ENCODE assay signal across 31 cellular contexts in the genomic region with DNA sequence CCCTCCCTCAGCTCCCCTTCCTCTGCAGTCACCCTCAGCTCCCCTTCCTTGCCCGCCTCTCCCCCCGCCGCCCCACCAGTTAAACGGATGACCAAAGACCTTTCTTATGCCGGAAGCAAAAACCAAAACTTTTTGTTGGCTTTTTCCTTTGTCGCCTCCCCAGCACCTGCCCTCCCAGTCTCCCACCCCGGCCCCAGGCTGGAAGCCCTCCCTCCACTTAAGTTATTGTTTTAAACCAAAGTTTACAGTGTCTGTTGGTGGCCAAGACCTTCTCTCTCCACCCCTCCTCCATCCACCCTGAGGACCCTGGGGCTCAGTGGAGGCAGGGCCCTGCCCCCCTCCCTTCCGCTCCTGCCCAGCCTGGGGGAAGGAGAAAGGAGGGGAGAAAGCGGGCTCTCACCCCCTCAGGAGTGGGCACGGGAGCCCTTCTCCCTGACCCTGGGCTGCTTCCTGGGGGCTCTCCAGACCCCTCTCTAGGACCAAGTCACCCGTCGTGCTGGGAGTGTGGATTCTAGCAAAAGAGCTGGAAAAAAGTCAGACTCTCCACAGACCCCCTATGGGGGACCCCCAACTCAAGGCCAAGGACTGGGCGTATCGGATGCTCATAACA. TPM values are rescaled to one million over a fixed set of nuclear protein-coding genes. Genes with fewer than 3 reads are reported as not detected.
DNase-seq lines count a peak whose midpoint lies in the region; ATAC-seq, FAIRE-seq and TF ChIP-seq lines count a peak whose summit lies in the region.
"Had no signal": no experiment of that assay in that cellular context is flagged by ENCODE, and none has a peak within 500 bp of the region (broad histone marks: within the 10 kb centered on the region; RNA-seq: fewer than 3 reads in every experiment).

No MANE protein-coding gene starts in this region.

- peak overlapping the region in 10 of 11 experiments; percentile 21 to 72 (median 52); a peak in 14 of 22 replicates for H3K9ac ChIP-seq in BLaER1 treated with 17β-estradiol and CSF1 and Interleukin-3, amounts not matched to agents 10 nM and 100 nM
- H3K9ac ChIP-seq in IMR-90 (ENCODE audit: low read depth, low read length) = no peak overlapping the region
- no peak overlapping the region for H3K9ac ChIP-seq in K562 (ENCODE audit: insufficient read depth in 1 of 2, low read depth in 2 of 2, low read length in 2 of 2)
- no peak overlapping the region for H3K9ac ChIP-seq in neuronal stem cell (ENCODE audit: low read depth, low read length, poor library complexity)
- H3K9ac ChIP-seq: GM23248, KMS-11 had no signal

- H3K27ac Mint-ChIP-seq in activated CD4-positive, alpha-beta T cell treated with anti-CD3 and anti-CD28 coated beads for 36 hours = no peak overlapping the region
- no peak overlapping the region for H3K27ac Mint-ChIP-seq in CD8-positive, alpha-beta memory T cell
- H3K27ac Mint-ChIP-seq: activated CD8-positive, alpha-beta T cell treated with anti-CD3 and anti-CD28 coated beads for 36 hours; activated T-helper 1 cell treated with anti-CD3 and anti-CD28 coated beads, Interleukin-12 subunit alpha, Interleukin-12 subunit beta, Interleukin-2, Interleukin-4 antibody, amounts not matched to agents 30 ng/mL and 10 ng/mL and 1 ng/mL, durations not matched to agents 14 hours and 24 hours and 36 hours had no signal

- no peak overlapping the region for H4K91ac ChIP-seq in IMR-90 (ENCODE audit: insufficient read depth, low read depth, low read length)
- no peak overlapping the region for H4K91ac ChIP-seq in neuronal stem cell (ENCODE audit: low read depth, low read length, poor library complexity)

- TF ChIP-seq EP300 in K562 (IDR thresholded peaks at IDR 0.05; ENCODE audit: low read length) = no peak

- CTCF ChIA-PET in IMR-90 (lab: Yijun Ruan, JAX) (interaction anchor here (0.9 kb wide), 1 partner anchor 83 kb away, joined by 3 read pairs; no protein-coding TSS in a partner anchor), K562 (lab: Yijun Ruan, JAX; ENCODE audit: low intra/inter-chr PET ratio) (interaction anchor here (0.6 to 2.1 kb wide), 2 partner anchors 174 to 231 kb away, joined by 3 to 7 read pairs; no protein-coding TSS in a partner anchor)
- CTCF ChIA-PET in activated CD4-positive, alpha-beta T cell treated with anti-CD3 and anti-CD28 coated beads for 36 hours (lab: Charles Lee) = interaction anchor here (4.4 kb wide), 1 partner anchor 84 kb away, joined by 48 read pairs; no protein-coding TSS in a partner anchor
- CTCF ChIA-PET in CD8-positive, alpha-beta memory T cell (lab: Charles Lee) = no interaction called here

- no peaks in the 10 kb centered on the region for H3K27me3 ChIP-seq in BLaER1 treated with 17β-estradiol and CSF1 and Interleukin-3, amounts not matched to agents 10 nM and 100 nM
- no peaks in the 10 kb centered on the region for H3K27me3 ChIP-seq in IMR-90 (ENCODE audit: control insufficient read depth, insufficient read depth, low read length)
- H3K27me3 ChIP-seq in K562 (ENCODE audit: control insufficient read depth in 2 of 2, insufficient read depth in 2 of 2, low read length in 2 of 2) = peaks cover 5 to 12% of the 10 kb centered on the region in 2 experiments; a peak in 3 of 5 replicates
- H3K27me3 ChIP-seq in neuronal stem cell (ENCODE audit: control insufficient read depth in 3 of 3, insufficient read depth in 3 of 3, low read depth in 1 of 3, low read length in 3 of 3) = no peaks in the 10 kb centered on the region
- peaks cover 9% of the 10 kb centered on the region for H3K27me3 ChIP-seq in CD8-positive, alpha-beta memory T cell (ENCODE audit: insufficient read depth, low read length, poor library complexity, severe bottlenecking)
- H3K27me3 ChIP-seq: BE2C, body of pancreas, dorsolateral prefrontal cortex, esophagus squamous epithelium, foreskin keratinocyte, ovary, tibial nerve had no signal

- H3K4me1 ChIP-seq in BLaER1 treated with 17β-estradiol and CSF1 and Interleukin-3, amounts not matched to agents 10 nM and 100 nM = peaks cover 23 to 58% (median 51%) of the 10 kb centered on the region in 10 experiments
- H3K4me1 ChIP-seq in IMR-90 (ENCODE audit: control insufficient read depth, insufficient read depth, low read length) (no peaks in the 10 kb centered on the region), K562 (replicated peaks in 1 of 2; ENCODE audit: control insufficient read depth in 2 of 2, insufficient read depth in 2 of 2, low read length in 2 of 2) (peaks cover 0 to 13% of the 10 kb centered on the region in 2 experiments; a peak in 3 of 5 replicates), neuronal stem cell (ENCODE audit: control insufficient read depth in 2 of 2, insufficient read depth in 1 of 2, low read depth in 1 of 2, low read length in 2 of 2) (peaks cover 5 to 13% of the 10 kb centered on the region in 2 donors)
- peaks cover 8% of the 10 kb centered on the region for H3K4me1 ChIP-seq in CD8-positive, alpha-beta memory T cell (ENCODE audit: insufficient read depth, low read length)
- H3K4me1 ChIP-seq: BE2C, foreskin keratinocyte had no signal

- peaks cover 5% of the 10 kb centered on the region for H3K36me3 Mint-ChIP-seq in activated CD4-positive, alpha-beta T cell treated with anti-CD3 and anti-CD28 coated beads for 36 hours (ENCODE audit: low read depth)
- peaks cover 0 to 18% (median 0%) of the 10 kb centered on the region in 3 donors for H3K36me3 Mint-ChIP-seq in CD8-positive, alpha-beta memory T cell

- H3K4ac ChIP-seq in IMR-90 (ENCODE audit: low read depth, low read length) (no peak overlapping the region), neuronal stem cell (ENCODE audit: low read length) (no peak overlapping the region)

- no peaks in the 10 kb centered on the region for H3K79me1 ChIP-seq in IMR-90 (ENCODE audit: low read depth in 1 of 2, low read length in 2 of 2)
- no peaks in the 10 kb centered on the region for H3K79me1 ChIP-seq in neuronal stem cell (ENCODE audit: low read depth, low read length)

- TSS peak; percentile 83 for BruUV-seq in IMR-90 (replicated peaks; lab: Mats Ljungman, UMichigan)
- BruUV-seq in K562 (replicated peaks; lab: Mats Ljungman, UMichigan) = TSS peak; percentile 41

- H2BK5ac ChIP-seq in IMR-90 (ENCODE audit: low read depth, low read length, poor library complexity, severe bottlenecking) = no peak overlapping the region
- no peak overlapping the region for H2BK5ac ChIP-seq in neuronal stem cell (ENCODE audit: low read length)

- intact Hi-C loops in IMR-90 (cut with micrococcal nuclease) (no loop called here), K562 (cut with micrococcal nuclease) (loop anchor here (5.0 kb wide), 1 partner anchor 177 kb away; the partner anchor contains the start of gene FRS3)
- intact Hi-C loops in activated CD4-positive, alpha-beta T cell treated with anti-CD3 and anti-CD28 coated beads for 36 hours (cut with DNase I, micrococcal nuclease) = loop anchor here in 1 of 2 experiments (5.0 kb wide), 1 partner anchor 177 kb away; the partner anchor contains the start of gene FRS3

- no peaks in the 10 kb centered on the region for H3K9me3 Mint-ChIP-seq in activated CD4-positive, alpha-beta T cell treated with anti-CD3 and anti-CD28 coated beads for 36 hours (ENCODE audit: low read depth)
- no peaks in the 10 kb centered on the region for H3K9me3 Mint-ChIP-seq in CD8-positive, alpha-beta memory T cell
- H3K9me3 Mint-ChIP-seq: activated CD8-positive, alpha-beta T cell treated with anti-CD3 and anti-CD28 coated beads for 36 hours; activated naive CD4-positive, alpha-beta T cell treated with anti-CD3 and anti-CD28 coated beads for 36 hours; activated T-helper 1 cell treated with anti-CD3 and anti-CD28 coated beads, Interleukin-12 subunit alpha, Interleukin-12 subunit beta, Interleukin-2, Interleukin-4 antibody, amounts not matched to agents 30 ng/mL and 10 ng/mL and 1 ng/mL, durations not matched to agents 14 hours and 24 hours and 36 hours; nephron progenitor cell had no signal

- H2AK5ac ChIP-seq in IMR-90 (ENCODE audit: low read depth, low read length) (no peak overlapping the region), neuronal stem cell (ENCODE audit: low read depth, low read length) (no peak overlapping the region)

- POLR2A ChIA-PET in IMR-90 (lab: Charles Lee; ENCODE audit: unreplicated experiment) (no interaction called here), K562 (lab: Yijun Ruan, JAX) (interaction anchor here (0.6 kb wide), 3 partner anchors 8 to 84 kb away, joined by 3 read pairs; no protein-coding TSS in a partner anchor)
- POLR2A ChIA-PET in activated CD4-positive, alpha-beta T cell treated with anti-CD3 and anti-CD28 coated beads for 36 hours (lab: Charles Lee) = no interaction called here
- POLR2A ChIA-PET in CD8-positive, alpha-beta memory T cell (lab: Charles Lee) = no interaction called here

- H3K27ac ChIP-seq in BLaER1 treated with 17β-estradiol and CSF1 and Interleukin-3, amounts not matched to agents 10 nM and 100 nM = peak overlapping the region in 7 of 11 experiments; percentile 22 to 57 (median 42); a peak in 10 of 22 replicates
- H3K27ac ChIP-seq in IMR-90 (ENCODE audit: insufficient read depth, low read length) = no peak overlapping the region
- H3K27ac ChIP-seq in K562 (ENCODE audit: extremely low read depth, low read depth, low read length) = no peak overlapping the region
- H3K27ac ChIP-seq in neuronal stem cell (replicated peaks; ENCODE audit: low read length) = no peak overlapping the region
- H3K27ac ChIP-seq in CD8-positive, alpha-beta memory T cell (ENCODE audit: low read depth, low read length) = no peak overlapping the region
- H3K27ac ChIP-seq: body of pancreas, dorsolateral prefrontal cortex, esophagus squamous epithelium, foreskin keratinocyte, GM23248, KMS-11, ovary, tibial nerve had no signal

- H3K4me2 ChIP-seq in BLaER1 treated with 17β-estradiol and CSF1 and Interleukin-3, amounts not matched to agents 10 nM and 100 nM = peak overlapping the region in 10 of 11 experiments; percentile 48 to 96 (median 82); a peak in 19 of 22 replicates
- H3K4me2 ChIP-seq in IMR-90 (ENCODE audit: low read depth, low read length) (no peak overlapping the region), K562 (ENCODE audit: insufficient read depth, low read length) (no peak overlapping the region), neuronal stem cell (ENCODE audit: insufficient read depth, low read length, poor library complexity, severe bottlenecking) (no peak overlapping the region)
- H3K4me2 ChIP-seq: KMS-11 had no signal

- H3K14ac ChIP-seq in IMR-90 (replicated peaks; ENCODE audit: low read depth, low read length) (no peak overlapping the region), neuronal stem cell (ENCODE audit: low read length) (no peak overlapping the region)

- TF ChIP-seq POLR2A in IMR-90 (IDR thresholded peaks at IDR 0.05; ENCODE audit: low read depth, low read length) (no peak), K562 (conservative IDR thresholded peaks at IDR 0.05) (no peak)

- no CpG with 5 or more reads among the region's 14 CpGs for WGBS in IMR-90 (ENCODE audit: extremely low coverage in 2 of 2, insufficient read length in 1 of 2), 2 experiments
- 69% methylated on average over 7 of the region's 14 CpGs for WGBS in K562 (ENCODE audit: insufficient coverage, low coverage, missing lambda C conversion rate)
- no CpG with 5 or more reads among the region's 14 CpGs for WGBS in neuronal stem cell (ENCODE audit: extremely low coverage in 2 of 2, insufficient read length in 2 of 2, insufficient replicate concordance in 1 of 2), 2 donors

- dilution Hi-C loops in IMR-90 (cut with HindIII; ENCODE audit: low sequenced_read_pairs, unreplicated experiment) = no loop called here

- no peaks in the 10 kb centered on the region for H3K27me3 Mint-ChIP-seq in activated CD4-positive, alpha-beta T cell treated with anti-CD3 and anti-CD28 coated beads for 36 hours
- H3K27me3 Mint-ChIP-seq in CD8-positive, alpha-beta memory T cell = peaks cover 0 to 7% of the 10 kb centered on the region in 2 donors
- H3K27me3 Mint-ChIP-seq: activated CD8-positive, alpha-beta T cell treated with anti-CD3 and anti-CD28 coated beads for 36 hours had no signal

- H2BK20ac ChIP-seq in IMR-90 (ENCODE audit: low read depth, low read length) = no peak overlapping the region

- H3K36me3 ChIP-seq in BLaER1 treated with 17β-estradiol and CSF1 and Interleukin-3, amounts not matched to agents 10 nM and 100 nM = peaks cover 3 to 38% (median 15%) of the 10 kb centered on the region in 11 experiments; a peak in 19 of 22 replicates
- H3K36me3 ChIP-seq in IMR-90 (ENCODE audit: control insufficient read depth, insufficient read depth, low read length) (peaks cover 20% of the 10 kb centered on the region), K562 (ENCODE audit: control insufficient read depth, insufficient read depth, low read length) (peaks cover 9% of the 10 kb centered on the region; the same call in 1 of the 3 replicates), neuronal stem cell (replicated peaks in 1 of 2; ENCODE audit: control insufficient read depth in 2 of 2, insufficient read depth in 2 of 2, low read length in 2 of 2) (peaks cover 14 to 59% of the 10 kb centered on the region in 2 donors)
- no peaks in the 10 kb centered on the region for H3K36me3 ChIP-seq in CD8-positive, alpha-beta memory T cell (ENCODE audit: insufficient read depth, low read length)
- H3K36me3 ChIP-seq: BE2C, ovary had no signal

- H3K9me3 ChIP-seq in BLaER1 treated with 17β-estradiol and CSF1 and Interleukin-3, amounts not matched to agents 10 nM and 100 nM (replicated peaks in 1 of 11) = no peaks in the 10 kb centered on the region
- H3K9me3 ChIP-seq in IMR-90 (ENCODE audit: control insufficient read depth, insufficient read depth, low read length) (no peaks in the 10 kb centered on the region), K562 (replicated peaks; ENCODE audit: control insufficient read depth, insufficient read depth, low read depth, low read length) (no peaks in the 10 kb centered on the region), neuronal stem cell (replicated peaks in 1 of 2; ENCODE audit: control insufficient read depth in 2 of 2, insufficient read depth in 1 of 2, low read depth in 1 of 2, low read length in 2 of 2) (no peaks in the 10 kb centered on the region)
- H3K9me3 ChIP-seq in CD8-positive, alpha-beta memory T cell (ENCODE audit: low read length) = no peaks in the 10 kb centered on the region
- H3K9me3 ChIP-seq: BE2C, body of pancreas, esophagus squamous epithelium, mucosa of descending colon, ovary, tibial nerve had no signal

- H3K4me3 Mint-ChIP-seq in activated CD4-positive, alpha-beta T cell treated with anti-CD3 and anti-CD28 coated beads for 36 hours = no peak overlapping the region
- no peak overlapping the region for H3K4me3 Mint-ChIP-seq in CD8-positive, alpha-beta memory T cell
- H3K4me3 Mint-ChIP-seq: activated CD8-positive, alpha-beta T cell treated with anti-CD3 and anti-CD28 coated beads for 36 hours; activated naive CD4-positive, alpha-beta T cell treated with anti-CD3 and anti-CD28 coated beads for 36 hours; activated T-helper 1 cell treated with anti-CD3 and anti-CD28 coated beads, Interleukin-12 subunit alpha, Interleukin-12 subunit beta, Interleukin-2, Interleukin-4 antibody, amounts not matched to agents 30 ng/mL and 10 ng/mL and 1 ng/mL, durations not matched to agents 14 hours and 24 hours and 36 hours; nephron progenitor cell had no signal

- H3K18ac ChIP-seq in IMR-90 (ENCODE audit: low read depth, low read length) (no peak overlapping the region), neuronal stem cell (ENCODE audit: low read length) (peak overlapping the region; percentile 32)

- no peak overlapping the region for H4K8ac ChIP-seq in IMR-90 (ENCODE audit: low read depth in 2 of 2, low read length in 2 of 2)
- no peak overlapping the region for H4K8ac ChIP-seq in neuronal stem cell (ENCODE audit: low read depth, low read length)

- H3K4me1 Mint-ChIP-seq in activated CD4-positive, alpha-beta T cell treated with anti-CD3 and anti-CD28 coated beads for 36 hours = peaks cover 3% of the 10 kb centered on the region
- peaks cover 5 to 11% (median 6%) of the 10 kb centered on the region in 3 donors for H3K4me1 Mint-ChIP-seq in CD8-positive, alpha-beta memory T cell

- H2BK15ac ChIP-seq in IMR-90 (ENCODE audit: low read depth, low read length) (no peak overlapping the region), neuronal stem cell (ENCODE audit: low read length) (no peak overlapping the region)

- H2AFZ ChIP-seq in IMR-90 (replicated peaks; ENCODE audit: low read length, poor library complexity) (no peak overlapping the region), K562 (ENCODE audit: low read depth, low read length) (no peak overlapping the region), neuronal stem cell (ENCODE audit: low read length) (no peak overlapping the region)
- H2AFZ ChIP-seq: GM23248 had no signal

- ATAC-seq in IMR-90 (ENCODE audit: low read depth) (no peak), K562 (no peak), GM21528 (IDR thresholded peaks at IDR 0.05; ENCODE audit: low FRiP score, unreplicated experiment) (no peak), GM19397 (IDR thresholded peaks at IDR 0.05; ENCODE audit: unreplicated experiment) (no peak)
- no peak for ATAC-seq in activated CD4-positive, alpha-beta T cell treated with anti-CD3 and anti-CD28 coated beads for 36 hours
- ATAC-seq: activated CD8-positive, alpha-beta T cell treated with anti-CD3 and anti-CD28 coated beads for 36 hours; body of pancreas; foreskin keratinocyte; mucosa of descending colon had no signal

- TF ChIP-seq RAD21 in IMR-90 (IDR thresholded peaks at IDR 0.05; ENCODE audit: low read length) = no peak
- TF ChIP-seq RAD21 in K562 (CRISPR knock-in tag; conservative IDR thresholded peaks at IDR 0.05 in 1 of 2, IDR thresholded peaks at IDR 0.05 in 1 of 2) = no peak

- peak overlapping the region in 1 of 10 experiments; percentile 33; a peak in 1 of 20 replicates for H3K4me3 ChIP-seq in BLaER1 treated with 17β-estradiol and CSF1 and Interleukin-3, amounts not matched to agents 10 nM and 100 nM
- H3K4me3 ChIP-seq in IMR-90 (ENCODE audit: insufficient read depth, low read depth, low read length) (no peak overlapping the region), K562 (no peak overlapping the region), neuronal stem cell (ENCODE audit: low read length in 2 of 2) (no peak overlapping the region)
- no peak overlapping the region for H3K4me3 ChIP-seq in CD8-positive, alpha-beta memory T cell (ENCODE audit: low read length)
- H3K4me3 ChIP-seq: body of pancreas, dorsolateral prefrontal cortex, esophagus squamous epithelium, GM23248, mucosa of descending colon, ovary, tibial nerve had no signal

- no peak overlapping the region for H3K23ac ChIP-seq in IMR-90 (ENCODE audit: low read depth, low read length)
- H3K23ac ChIP-seq in neuronal stem cell (ENCODE audit: low read depth, low read length, poor library complexity) = no peak overlapping the region

- no peak overlapping the region for H2BK12ac ChIP-seq in neuronal stem cell (ENCODE audit: low read length)

- H3K56ac ChIP-seq in IMR-90 (ENCODE audit: extremely low read depth, insufficient read depth, low read length) = no peak overlapping the region

- in situ Hi-C loops in IMR-90 (cut with MboI; ENCODE audit: low sequenced_read_pairs) = loop anchor here (5.0 kb wide), 1 partner anchor 82 kb away; no protein-coding TSS in a partner anchor
- in situ Hi-C loops in K562 (cut with MboI) = loop anchor here (5.0 to 10.0 kb wide), 2 partner anchors 82 to 235 kb away; no protein-coding TSS in a partner anchor

- H2BK120ac ChIP-seq in IMR-90 (ENCODE audit: low read depth, low read length) (no peak overlapping the region), neuronal stem cell (ENCODE audit: low read depth, low read length) (no peak overlapping the region)

- no peak for TF ChIP-seq CTCF in IMR-90 (conservative IDR thresholded peaks at IDR 0.05; ENCODE audit: low read depth, low read length)
- TF ChIP-seq CTCF in K562 (IDR thresholded peaks at IDR 0.05 in 2 of 3, conservative IDR thresholded peaks at IDR 0.05 in 1 of 3; ENCODE audit: insufficient read depth in 2 of 3, low read depth in 1 of 3, low read length in 3 of 3) = no peak

- H3K9me1 ChIP-seq in IMR-90 (ENCODE audit: insufficient read depth, low read length) (no peaks in the 10 kb centered on the region), K562 (ENCODE audit: control insufficient read depth, insufficient read depth, low read length) (peaks cover 12% of the 10 kb centered on the region)

- no peak overlapping the region for H2AK9ac ChIP-seq in IMR-90 (replicated peaks; ENCODE audit: low read depth, low read length, poor library complexity)

- no peak for DNase-seq in IMR-90
- DNase-seq in K562 (ENCODE audit: extremely low read depth in 1 of 4, low spot score in 3 of 4) = no peak
- DNase-seq in neuronal stem cell (ENCODE audit: low spot score) = no peak
- no peak for DNase-seq in activated CD4-positive, alpha-beta T cell treated with anti-CD3 and anti-CD28 coated beads for 36 hours
- DNase-seq in CD8-positive, alpha-beta memory T cell = no peak
- DNase-seq: activated CD8-positive, alpha-beta memory T cell treated with anti-CD3 and anti-CD28 coated beads, Interleukin-2, amount 50 U/mL, for 48 hours; activated CD8-positive, alpha-beta T cell treated with anti-CD3 and anti-CD28 coated beads for 36 hours; activated naive CD4-positive, alpha-beta T cell treated with anti-CD3 and anti-CD28 coated beads for 36 hours; BE2C; body of pancreas; cerebellar nuclear complex; dorsolateral prefrontal cortex; esophagus squamous epithelium; foreskin keratinocyte; GM23248; NCI-H1436 treated with DMSO at 0.1 percent for 48 hours; nephron progenitor cell; ovary; SIG-M5 had no signal

- FAIRE-seq in K562 (lab: Jason Lieb, UNC) = no peak
- FAIRE-seq: endometrium, HTR-8/SVneo, RCC 7860 had no signal

- H3K79me2 ChIP-seq in K562 (ENCODE audit: control insufficient read depth, insufficient read depth, low read length) = no peaks in the 10 kb centered on the region

- H4K5ac ChIP-seq in IMR-90 (ENCODE audit: low read depth, low read length) = no peak overlapping the region

- H4K20me1 ChIP-seq in BLaER1 treated with 17β-estradiol and CSF1 and Interleukin-3, amounts not matched to agents 10 nM and 100 nM = peaks cover 0 to 52% (median 0%) of the 10 kb centered on the region in 11 experiments; a peak in 3 of 22 replicates
- no peaks in the 10 kb centered on the region for H4K20me1 ChIP-seq in IMR-90 (ENCODE audit: insufficient read depth, low read length)
- H4K20me1 ChIP-seq in K562 (replicated peaks; ENCODE audit: control insufficient read depth, insufficient read depth, low read length) = 0 out of 2 replicates have a peak, but pooled peaks cover 9% of the 10 kb centered on the region

RNA-seq across cellular contexts. Expression of gene MDFI, which starts 38.3 kb away (rescaled TPM):
- total RNA-seq in IMR-90 (2012; rRNA removed) (0.18 and 0.28 TPM in 2 replicates), K562 (2014; rRNA removed) (not detected in 2 replicates), K562 (2014; rRNA removed; fragmentation: Illumina TruSeq; extraction: Trizol) (not detected in 2 replicates), K562 (2015; rRNA removed; fragmentation: Illumina TruSeq; extraction: Trizol) (not detected in 2 replicates), K562 (2021) (not detected in 2 replicates)
- polyA plus RNA-seq in IMR-90 (2012; rRNA removed) (0.29 and 0.36 TPM in 2 replicates), K562 (2011; rRNA removed) (not detected in 2 replicates), K562 (2014; fragmentation: Illumina TruSeq; extraction: Trizol) (not detected in 2 replicates), K562 (2014; fragmentation: Nextera tagmentation; extraction: Ambion mirVana) (not detected), K562 (2014; rRNA removed) (not detected in 2 replicates)
- 0.21 and 0.36 TPM in 2 replicates for polyA plus RNA-seq in IMR-90 (2012; cell fraction: cytosol; rRNA removed)
- polyA plus RNA-seq in IMR-90 (2012; cell fraction: nucleus; rRNA removed; ENCODE audit: low replicate concordance) = 0.08 and 0.32 TPM in 2 replicates
- not detected in 2 replicates for total RNA-seq in K562 (2011; cell fraction: chromatin; rRNA removed; ENCODE audit: low replicate concordance)
- not detected in 2 replicates for total RNA-seq in K562 (2011; cell fraction: nucleolus; rRNA removed)
- not detected in 2 replicates for total RNA-seq in K562 (2011; cell fraction: nucleoplasm; rRNA removed)
- polyA plus RNA-seq in K562 (2011; cell fraction: cytosol; rRNA removed) = not detected in 2 replicates
- polyA plus RNA-seq in K562 (2011; cell fraction: nucleus; rRNA removed) = not detected in 2 replicates
- not detected in 2 replicates for polyA plus RNA-seq in K562 (2012)
- polyA minus RNA-seq in K562 (2011; rRNA and poly(A)+ RNA removed) = not detected in 2 replicates
- polyA minus RNA-seq in K562 (2011; cell fraction: cytosol; rRNA and poly(A)+ RNA removed) = not detected in 2 replicates
- polyA minus RNA-seq in K562 (2011; cell fraction: nucleus; rRNA and poly(A)+ RNA removed) = not detected in 2 replicates
- polyA plus RNA-seq in neuronal stem cell (2013, experiment 1 of 2) = 73.1 TPM
- 65.6 TPM for polyA plus RNA-seq in neuronal stem cell (2013, experiment 2 of 2)
- not detected for total RNA-seq in activated CD4-positive, alpha-beta T cell treated with anti-CD3 and anti-CD28 coated beads for 36 hours
- total RNA-seq in CD8-positive, alpha-beta memory T cell = not detected
- not detected for polyA plus RNA-seq in CD8-positive, alpha-beta memory T cell
- total RNA-seq: activated CD8-positive, alpha-beta T cell treated with anti-CD3 and anti-CD28 coated beads for 36 hours; activated naive CD4-positive, alpha-beta T cell treated with anti-CD3 and anti-CD28 coated beads for 36 hours; activated T-helper 1 cell treated with anti-CD3 and anti-CD28 coated beads, Interleukin-12 subunit alpha, Interleukin-12 subunit beta, Interleukin-2, Interleukin-4 antibody, amounts not matched to agents 30 ng/mL and 10 ng/mL and 1 ng/mL, durations not matched to agents 14 hours and 24 hours and 36 hours; G401; GM23248; T-helper 2 cell treated with Interferon-gamma antibody and Interleukin-4, amounts not matched to agents 100 ng/mL and 5 ng/mL, for 36 hours had no signal
- polyA plus RNA-seq: GM23248 had no signal

RNA-seq across cellular contexts. Expression of gene FOXP4, which starts 53.8 kb away (rescaled TPM):
- total RNA-seq in IMR-90 (2012; rRNA removed) (0.72 and 0.83 TPM in 2 replicates), K562 (2014; rRNA removed) (3.4 and 5.9 TPM in 2 replicates), K562 (2014; rRNA removed; fragmentation: Illumina TruSeq; extraction: Trizol) (0.70 and 1.1 TPM in 2 replicates), K562 (2015; rRNA removed; fragmentation: Illumina TruSeq; extraction: Trizol) (2.3 TPM in 2 replicates), K562 (2021) (26.7 and 29.4 TPM in 2 replicates)
- polyA plus RNA-seq in IMR-90 (2012; rRNA removed) (9.5 and 10.4 TPM in 2 replicates), K562 (2011; rRNA removed) (1.2 and 2.9 TPM in 2 replicates), K562 (2014; fragmentation: Illumina TruSeq; extraction: Trizol) (5.9 and 13.8 TPM in 2 replicates), K562 (2014; fragmentation: Nextera tagmentation; extraction: Ambion mirVana) (under 1 TPM; 0.11 TPM), K562 (2014; rRNA removed) (6.7 and 7.4 TPM in 2 replicates)
- 6.0 and 13.9 TPM in 2 replicates for polyA plus RNA-seq in IMR-90 (2012; cell fraction: cytosol; rRNA removed)
- polyA plus RNA-seq in IMR-90 (2012; cell fraction: nucleus; rRNA removed; ENCODE audit: low replicate concordance) = 9.7 and 21.6 TPM in 2 replicates
- 5.5 and 10.3 TPM in 2 replicates for total RNA-seq in K562 (2011; cell fraction: chromatin; rRNA removed; ENCODE audit: low replicate concordance)
- 4.9 and 8.2 TPM in 2 replicates for total RNA-seq in K562 (2011; cell fraction: nucleolus; rRNA removed)
- total RNA-seq in K562 (2011; cell fraction: nucleoplasm; rRNA removed) = 5.6 and 10.2 TPM in 2 replicates
- 1.5 and 3.9 TPM in 2 replicates for polyA plus RNA-seq in K562 (2011; cell fraction: cytosol; rRNA removed)
- 4.4 and 9.6 TPM in 2 replicates for polyA plus RNA-seq in K562 (2011; cell fraction: nucleus; rRNA removed)
- polyA plus RNA-seq in K562 (2012) = 17.6 and 30.3 TPM in 2 replicates
- polyA minus RNA-seq in K562 (2011; rRNA and poly(A)+ RNA removed) = 0.87 and 1.4 TPM in 2 replicates
- 7.2 and 14.0 TPM in 2 replicates for polyA minus RNA-seq in K562 (2011; cell fraction: cytosol; rRNA and poly(A)+ RNA removed)
- 2.9 and 4.7 TPM in 2 replicates for polyA minus RNA-seq in K562 (2011; cell fraction: nucleus; rRNA and poly(A)+ RNA removed)
- 43.1 TPM for polyA plus RNA-seq in neuronal stem cell (2013, experiment 1 of 2)
- 44.6 TPM for polyA plus RNA-seq in neuronal stem cell (2013, experiment 2 of 2)
- 10 to 100 TPM; 11.1 to 13.8 TPM for total RNA-seq in activated CD4-positive, alpha-beta T cell treated with anti-CD3 and anti-CD28 coated beads for 36 hours
- 10 to 100 TPM; 22.2 to 22.3 TPM for total RNA-seq in CD8-positive, alpha-beta memory T cell
- 1.6 TPM for polyA plus RNA-seq in CD8-positive, alpha-beta memory T cell

Comparison
In these comparisons a context has a peak if more than half of its experiments do, and no peak if none do; other contexts are left out.
1. H3K27ac ChIP-seq: peak in BLaER1 treated with 17β-estradiol and CSF1 and Interleukin-3, amounts not matched to agents 10 nM and 100 nM (7 of 11); none in IMR-90 (single experiment), K562 (single experiment), neuronal stem cell (single experiment) and CD8-positive, alpha-beta memory T cell (single experiment).
2. H3K4me2 ChIP-seq: peak in BLaER1 treated with 17β-estradiol and CSF1 and Interleukin-3, amounts not matched to agents 10 nM and 100 nM (10 of 11); none in IMR-90 (single experiment), K562 (single experiment) and neuronal stem cell (single experiment).
3. H3K9ac ChIP-seq: peak in BLaER1 treated with 17β-estradiol and CSF1 and Interleukin-3, amounts not matched to agents 10 nM and 100 nM (10 of 11); none in IMR-90 (single experiment), K562 (0 of 2) and neuronal stem cell (single experiment).